7 cellular contexts compared by ENCODE assay signal in the genomic region with DNA sequence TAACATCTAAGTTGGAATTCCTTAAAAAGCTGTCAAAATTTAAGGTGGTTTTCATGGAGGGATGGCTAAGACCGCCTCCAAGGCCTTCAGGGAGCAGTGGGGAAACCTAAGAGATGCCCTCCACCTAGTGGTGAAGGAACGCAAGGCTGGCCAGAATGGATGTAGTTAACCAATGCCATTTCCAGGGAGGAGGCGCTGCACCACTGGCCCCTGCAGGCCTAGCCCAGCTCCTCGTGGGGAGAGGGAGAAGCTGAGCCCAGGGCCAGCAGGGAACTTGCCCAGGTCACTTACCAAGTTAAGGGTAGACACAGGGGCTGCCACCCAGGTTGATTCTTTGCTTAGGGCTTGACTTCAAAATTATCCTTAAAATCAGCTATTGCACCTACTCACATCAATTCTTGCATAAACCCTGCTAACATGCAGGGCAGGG. TPM values are rescaled to one million over a fixed set of nuclear protein-coding genes. Genes with fewer than 3 reads are reported as not detected.
DNase-seq lines count a peak whose midpoint lies in the region; ATAC-seq, FAIRE-seq and TF ChIP-seq lines count a peak whose summit lies in the region.

No MANE protein-coding gene starts in this region.

- TF ChIP-seq POLR2A in GM12892 (IDR thresholded peaks at IDR 0.05; ENCODE audit: low read depth, low read length) (no peak), NB4 (IDR thresholded peaks at IDR 0.05; ENCODE audit: extremely low read depth, insufficient read length) (no peak), sigmoid colon (IDR thresholded peaks at IDR 0.05) (no peak)

- no peaks in the 10 kb centered on the region for H3K9me3 ChIP-seq in left ventricle myocardium inferior (replicated peaks)
- H3K9me3 ChIP-seq in sigmoid colon, result no peaks in the 10 kb centered on the region

- DNase-seq in GM12892 (ENCODE audit: insufficient read length) (no peak), NB4 (ENCODE audit: low read depth) (peak; percentile 91), SW 1271 (lab: John Stamatoyannopoulos, UW) (peak; percentile 51 to 57), left ventricle myocardium inferior (peak; percentile 55), sigmoid colon (peak; percentile 76)
- peak; percentile 80 for DNase-seq in activated naive CD8-positive, alpha-beta T cell treated with anti-CD3 and anti-CD28 coated beads, Interleukin-2, amount 50 U/mL, for 24 hours

- H3K4me1 ChIP-seq in left ventricle myocardium inferior (no peaks in the 10 kb centered on the region), sigmoid colon (no peaks in the 10 kb centered on the region)

- no peak overlapping the region for H3K27ac ChIP-seq in left ventricle myocardium inferior (replicated peaks)
- H3K27ac ChIP-seq in sigmoid colon, result no peak overlapping the region

- peaks cover 7% of the 10 kb centered on the region for H3K27me3 ChIP-seq in left ventricle myocardium inferior (ENCODE audit: low read depth)
- H3K27me3 ChIP-seq in sigmoid colon, result no peaks in the 10 kb centered on the region

- H3K27me3 Mint-ChIP-seq in activated naive CD8-positive, alpha-beta T cell treated with anti-CD3 and anti-CD28 coated beads, Interleukin-2, amount 50 U/mL, for 24 hours, result no peaks in the 10 kb centered on the region

- no peaks in the 10 kb centered on the region for H3K36me3 ChIP-seq in left ventricle myocardium inferior
- H3K36me3 ChIP-seq in sigmoid colon, result no peaks in the 10 kb centered on the region

- peaks cover 31% of the 10 kb centered on the region for H3K4me1 Mint-ChIP-seq in activated naive CD8-positive, alpha-beta T cell treated with anti-CD3 and anti-CD28 coated beads, Interleukin-2, amount 50 U/mL, for 24 hours

- no peak overlapping the region for H3K27ac Mint-ChIP-seq in activated naive CD8-positive, alpha-beta T cell treated with anti-CD3 and anti-CD28 coated beads, Interleukin-2, amount 50 U/mL, for 24 hours

- peak; percentile 90 for FAIRE-seq in GM12892 (lab: Jason Lieb, UNC)

- TF ChIP-seq EP300 in sigmoid colon (IDR thresholded peaks at IDR 0.05), result no peak

- TF ChIP-seq CTCF in NB4 (IDR thresholded peaks at IDR 0.05; ENCODE audit: low read depth, low read length), result peak; percentile 99
- peak; percentile 77 for TF ChIP-seq CTCF in left ventricle myocardium inferior (IDR thresholded peaks at IDR 0.05; ENCODE audit: borderline replicate concordance)
- peak in 3 of 4 experiments; percentile 23 to 59 (median 44) for TF ChIP-seq CTCF in sigmoid colon (IDR thresholded peaks at IDR 0.05)

- ATAC-seq in HG02623 (IDR thresholded peaks at IDR 0.05; ENCODE audit: unreplicated experiment), result peak; percentile 82
- peak; percentile 94 for ATAC-seq in activated naive CD8-positive, alpha-beta T cell treated with anti-CD3 and anti-CD28 coated beads, Interleukin-2, amount 50 U/mL, for 24 hours

- no peak overlapping the region for H3K4me3 ChIP-seq in NB4 (ENCODE audit: low read depth, low read length)
- no peak overlapping the region for H3K4me3 ChIP-seq in left ventricle myocardium inferior
- H3K4me3 ChIP-seq in sigmoid colon, result no peak overlapping the region

- intact Hi-C loops in left ventricle myocardium inferior (cut with micrococcal nuclease) (loop anchor here (5.0 kb wide), 1 partner anchor 211 kb away; no protein-coding TSS in a partner anchor), sigmoid colon (cut with DNase I) (loop anchor here (5.0 kb wide), 2 partner anchors 276 to 326 kb away; a partner anchor contains a TSS)

- no peak overlapping the region for H3K4me3 Mint-ChIP-seq in activated naive CD8-positive, alpha-beta T cell treated with anti-CD3 and anti-CD28 coated beads, Interleukin-2, amount 50 U/mL, for 24 hours

- no peaks in the 10 kb centered on the region for H3K36me3 Mint-ChIP-seq in activated naive CD8-positive, alpha-beta T cell treated with anti-CD3 and anti-CD28 coated beads, Interleukin-2, amount 50 U/mL, for 24 hours (ENCODE audit: low read depth)

- WGBS in sigmoid colon, 2 donors, result 7 to 11% methylated on average over 4 of the region's 4 CpGs

- H3K9me3 Mint-ChIP-seq in activated naive CD8-positive, alpha-beta T cell treated with anti-CD3 and anti-CD28 coated beads, Interleukin-2, amount 50 U/mL, for 24 hours, result no peaks in the 10 kb centered on the region

RNA-seq across cellular contexts. Expression of a gene that starts 32.0 kb away (rescaled TPM):
- polyA plus RNA-seq in GM12892 (2012; ENCODE audit: missing spikeins), result 15.5 TPM
- total RNA-seq in left ventricle myocardium inferior, result 4.1 TPM
- total RNA-seq in sigmoid colon, result 1 to 10 TPM; 6.9 to 8.6 (median 7.2) TPM
- 1 to 10 TPM in 2 of 3 donors, under 1 TPM in 1; 0.60 to 6.4 (median 6.0) TPM for polyA plus RNA-seq in sigmoid colon

Comparison
In these comparisons a context has a peak if more than half of its experiments do, and no peak if none do; other contexts are left out.
1. CTCF ChIP-seq: peak in every context shown above with its lines; median percentile 99 in NB4; 77 in left ventricle myocardium inferior; 44 in sigmoid colon.